8 cellular contexts compared by ENCODE assay signal in the genomic region with DNA sequence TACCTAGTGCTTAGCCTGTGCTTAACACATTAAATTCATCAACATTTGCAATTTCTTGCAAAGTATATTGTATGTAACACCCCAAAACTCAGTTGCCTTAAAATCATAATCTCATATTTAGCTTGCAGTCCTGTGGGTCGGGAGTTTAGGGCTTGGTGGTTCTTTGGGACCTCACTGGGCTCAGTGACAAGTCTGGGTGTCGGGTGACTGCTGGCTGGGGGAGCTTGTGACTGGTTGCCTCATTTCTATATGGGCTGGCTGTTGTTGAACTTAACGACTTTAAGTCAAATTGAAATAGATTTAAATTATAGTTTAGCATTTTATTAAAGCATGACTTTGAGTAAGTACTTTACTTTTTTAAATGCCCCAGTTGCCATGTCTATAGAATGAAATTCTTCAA.
"Had no signal": no experiment of that assay in that cellular context is flagged by ENCODE, and none has a peak within 500 bp of the region (broad histone marks: within the 10 kb centered on the region; RNA-seq: fewer than 3 reads in every experiment).

No MANE protein-coding gene starts in this region.

- H3K36me3 ChIP-seq: HAP-1 had no signal

- DNase-seq: GM23248, GOT3, H7, H9, HCEC 1CT, HFFc6 had no signal

- ATAC-seq: HCT116 had no signal

- H3K27ac Mint-ChIP-seq: HFFc6 had no signal

- H3K4me3 ChIP-seq: GM23248, HAP-1 had no signal

- H3K27ac ChIP-seq: GM23248 had no signal

- H3K9me3 ChIP-seq: HAP-1 had no signal

- H3K4me3 Mint-ChIP-seq: H9, HFFc6 had no signal

- H3K9me3 Mint-ChIP-seq: H9 had no signal

- H2AFZ ChIP-seq: GM23248 had no signal
